In genomic region chr15:84775867-84776449, GRCh38 we compare ENCODE assay signal across 15 cellular contexts.
"Had no signal": no experiment of that assay in that cellular context is flagged by ENCODE, and none has a peak within 500 bp of the region (broad histone marks: within the 10 kb centered on the region; RNA-seq: fewer than 3 reads in every experiment).

No MANE protein-coding gene starts in this region.

- H3K27me3 Mint-ChIP-seq: activated CD4-positive, alpha-beta T cell treated with anti-CD3 and anti-CD28 coated beads, Interleukin-2, amount 10 ng/mL, durations not matched to agents 7 days and 5 days; activated naive CD8-positive, alpha-beta T cell had no signal

- ATAC-seq: esophagus mucosa had no signal

- DNase-seq: activated CD4-positive, alpha-beta T cell treated with anti-CD3 and anti-CD28 coated beads, Interleukin-2, amount 10 ng/mL, durations not matched to agents 7 days and 5 days; activated CD8-positive, alpha-beta memory T cell treated with anti-CD3 and anti-CD28 coated beads for 24 hours; activated effector memory CD4-positive, alpha-beta T cell treated with Interleukin-2 at 50 U/mL for 16 hours; amygdala; brain microvascular endothelial cell; dorsolateral prefrontal cortex; nephron progenitor cell; pancreas; stimulated activated CD4-positive, alpha-beta T cell treated with anti-CD3 and anti-CD28 coated beads, Interleukin-4, amount 100 ng/mL, for 4 hours; WERI-Rb-1 had no signal

- H3K4me3 Mint-ChIP-seq: activated CD4-positive, alpha-beta T cell treated with anti-CD3 and anti-CD28 coated beads, Interleukin-2, amount 10 ng/mL, durations not matched to agents 7 days and 5 days; activated naive CD8-positive, alpha-beta T cell; nephron progenitor cell had no signal

- H3K9me3 Mint-ChIP-seq: activated CD4-positive, alpha-beta T cell treated with anti-CD3 and anti-CD28 coated beads, Interleukin-2, amount 10 ng/mL, durations not matched to agents 7 days and 5 days; nephron progenitor cell had no signal

- H3K9me3 ChIP-seq: pancreas, tibial nerve, vagina had no signal

- H3K36me3 ChIP-seq: pancreas had no signal

- H3K27ac Mint-ChIP-seq: activated naive CD8-positive, alpha-beta T cell; nephron progenitor cell had no signal

- H3K27ac ChIP-seq: brain microvascular endothelial cell, pancreas, vagina, WERI-Rb-1 had no signal

- H3K4me3 ChIP-seq: dorsolateral prefrontal cortex, lung, pancreas, tibial nerve, vagina had no signal

- H3K27me3 ChIP-seq: brain microvascular endothelial cell, dorsolateral prefrontal cortex, pancreas, tibial nerve, vagina had no signal
